In genomic region chr15:50083424-50084025, GRCh38 we compare ENCODE assay signal across 23 cellular contexts. TPM values are rescaled to one million over a fixed set of nuclear protein-coding genes. Genes with fewer than 3 reads are reported as not detected.
"Had no signal": no experiment of that assay in that cellular context is flagged by ENCODE, and none has a peak within 500 bp of the region (broad histone marks: within the 10 kb centered on the region; RNA-seq: fewer than 3 reads in every experiment).

No MANE protein-coding gene starts in this region.

- H3K4me1 Mint-ChIP-seq: activated CD4-positive, alpha-beta T cell treated with anti-CD3 and anti-CD28 coated beads, Interleukin-2, amount 10 ng/mL, durations not matched to agents 7 days and 5 days; activated naive CD4-positive, alpha-beta T cell treated with anti-CD3 and anti-CD28 coated beads, Interleukin-2, amount 50 U/mL, for 24 hours; naive thymus-derived CD8-positive, alpha-beta T cell; stimulated activated effector memory CD8-positive, alpha-beta T cell treated with anti-CD3 and anti-CD28 coated beads, Interleukin-12 subunit alpha, Interleukin-12 subunit beta, amount 100 ng/mL, for 72 hours; stimulated activated naive CD8-positive, alpha-beta T cell treated with anti-CD3 and anti-CD28 coated beads, Interleukin-15, amount 100 ng/mL, for 72 hours had no signal

- H2AFZ ChIP-seq: parathyroid adenoma had no signal

- H3K79me2 ChIP-seq: parathyroid adenoma had no signal

- H3K9me3 ChIP-seq: body of pancreas, right lobe of liver, tibial artery had no signal

- H3K36me3 Mint-ChIP-seq: activated naive CD4-positive, alpha-beta T cell treated with anti-CD3 and anti-CD28 coated beads, Interleukin-2, amount 50 U/mL, for 24 hours had no signal

- H3K27me3 ChIP-seq: body of pancreas, cardiac muscle cell, foreskin keratinocyte, right lobe of liver, tibial artery had no signal

- H3K4me3 ChIP-seq: body of pancreas, cardiac muscle cell, lung, right lobe of liver, skin epidermis, tibial artery had no signal

- H3K27ac ChIP-seq: body of pancreas, cardiac muscle cell, foreskin keratinocyte, parathyroid adenoma, right lobe of liver, tibial artery had no signal

- DNase-seq: activated CD4-positive, alpha-beta T cell treated with anti-CD3 and anti-CD28 coated beads, Interleukin-2, amount 10 ng/mL, durations not matched to agents 7 days and 5 days; activated CD8-positive, alpha-beta memory T cell treated with anti-CD3 and anti-CD28 coated beads, Interleukin-2, amount 10 ng/mL, durations not matched to agents 7 days and 5 days; activated CD8-positive, alpha-beta T cell treated with anti-CD3 and anti-CD28 coated beads for 36 hours; activated gamma-delta T cell treated with Interleukin-2 at 50 U/mL for 16 hours; activated T-cell treated with anti-CD3 and anti-CD28 coated beads for 4 hours; anterior cingulate cortex; body of pancreas; effector CD4-positive, alpha-beta T cell; foreskin keratinocyte; kidney; naive thymus-derived CD8-positive, alpha-beta T cell; right lobe of liver; stimulated activated CD4-positive, alpha-beta T cell treated with anti-CD3 and anti-CD28 coated beads, Interleukin-2, amount 100 ng/mL, for 24 hours; stimulated activated naive CD8-positive, alpha-beta T cell treated with anti-CD3 and anti-CD28 coated beads, Interleukin-15, amount 100 ng/mL, for 72 hours; tibial artery had no signal

- H3K9me3 Mint-ChIP-seq: activated CD8-positive, alpha-beta T cell treated with anti-CD3 and anti-CD28 coated beads for 36 hours; activated naive CD4-positive, alpha-beta T cell treated with anti-CD3 and anti-CD28 coated beads, Interleukin-2, amount 50 U/mL, for 24 hours; stimulated activated naive CD8-positive, alpha-beta T cell treated with anti-CD3 and anti-CD28 coated beads, Interleukin-15, amount 100 ng/mL, for 72 hours had no signal

- H3K27ac Mint-ChIP-seq: activated CD4-positive, alpha-beta T cell treated with anti-CD3 and anti-CD28 coated beads, Interleukin-2, amount 10 ng/mL, durations not matched to agents 7 days and 5 days; activated CD8-positive, alpha-beta memory T cell treated with anti-CD3 and anti-CD28 coated beads, Interleukin-2, amount 10 ng/mL, durations not matched to agents 7 days and 5 days; activated CD8-positive, alpha-beta T cell treated with anti-CD3 and anti-CD28 coated beads for 36 hours; activated naive CD4-positive, alpha-beta T cell treated with anti-CD3 and anti-CD28 coated beads, Interleukin-2, amount 50 U/mL, for 24 hours; naive thymus-derived CD8-positive, alpha-beta T cell; stimulated activated effector memory CD8-positive, alpha-beta T cell treated with anti-CD3 and anti-CD28 coated beads, Interleukin-12 subunit alpha, Interleukin-12 subunit beta, amount 100 ng/mL, for 72 hours; stimulated activated naive CD8-positive, alpha-beta T cell treated with anti-CD3 and anti-CD28 coated beads, Interleukin-15, amount 100 ng/mL, for 72 hours had no signal

- H3K36me3 ChIP-seq: cardiac muscle cell, right lobe of liver, tibial artery had no signal

- H3K27me3 Mint-ChIP-seq: activated CD4-positive, alpha-beta T cell treated with anti-CD3 and anti-CD28 coated beads, Interleukin-2, amount 10 ng/mL, durations not matched to agents 7 days and 5 days; activated CD8-positive, alpha-beta memory T cell treated with anti-CD3 and anti-CD28 coated beads, Interleukin-2, amount 10 ng/mL, durations not matched to agents 7 days and 5 days; activated CD8-positive, alpha-beta T cell treated with anti-CD3 and anti-CD28 coated beads for 36 hours had no signal

- H3K4me3 Mint-ChIP-seq: activated CD4-positive, alpha-beta T cell treated with anti-CD3 and anti-CD28 coated beads, Interleukin-2, amount 10 ng/mL, durations not matched to agents 7 days and 5 days; activated CD8-positive, alpha-beta memory T cell treated with anti-CD3 and anti-CD28 coated beads, Interleukin-2, amount 10 ng/mL, durations not matched to agents 7 days and 5 days; activated CD8-positive, alpha-beta T cell treated with anti-CD3 and anti-CD28 coated beads for 36 hours; activated naive CD4-positive, alpha-beta T cell treated with anti-CD3 and anti-CD28 coated beads, Interleukin-2, amount 50 U/mL, for 24 hours; naive thymus-derived CD8-positive, alpha-beta T cell; stimulated activated effector memory CD8-positive, alpha-beta T cell treated with anti-CD3 and anti-CD28 coated beads, Interleukin-12 subunit alpha, Interleukin-12 subunit beta, amount 100 ng/mL, for 72 hours; stimulated activated naive CD8-positive, alpha-beta T cell treated with anti-CD3 and anti-CD28 coated beads, Interleukin-15, amount 100 ng/mL, for 72 hours had no signal

- H3K4me1 ChIP-seq: body of pancreas, foreskin keratinocyte, parathyroid adenoma, right lobe of liver, tibial artery had no signal

RNA-seq across cellular contexts. Expression of gene ATP8B4, which starts 35.5 kb away (rescaled TPM):
- total RNA-seq: epithelial cell of proximal tubule, foreskin keratinocyte, glomerular endothelial cell had no signal
- polyA plus RNA-seq: foreskin keratinocyte; naive thymus-derived CD8-positive, alpha-beta T cell had no signal
